19 cellular contexts compared by ENCODE assay signal in genomic region chr3:4899654-4900236, GRCh38.
DNase-seq lines count a peak whose midpoint lies in the region; ATAC-seq and TF ChIP-seq lines count a peak whose summit lies in the region.
"Had no signal": no experiment of that assay in that cellular context is flagged by ENCODE, and none has a peak within 500 bp of the region (broad histone marks: within the 10 kb centered on the region; RNA-seq: fewer than 3 reads in every experiment).

No MANE protein-coding gene starts in this region.

- H3K4me1 ChIP-seq in Peyer's patch, result peaks cover 0 to 18% (median 2%) of the 10 kb centered on the region in 4 donors
- H3K4me1 ChIP-seq in prostate gland (replicated peaks), result no peaks in the 10 kb centered on the region

- no peaks in the 10 kb centered on the region for H3K36me3 ChIP-seq in Peyer's patch
- no peaks in the 10 kb centered on the region for H3K36me3 ChIP-seq in prostate gland

- H3K27me3 ChIP-seq in Peyer's patch (no peaks in the 10 kb centered on the region), prostate gland (replicated peaks; ENCODE audit: insufficient read depth) (no peaks in the 10 kb centered on the region), dorsolateral prefrontal cortex (no peaks in the 10 kb centered on the region)

- H3K9me3 ChIP-seq in Peyer's patch (no peaks in the 10 kb centered on the region), prostate gland (no peaks in the 10 kb centered on the region)

- DNase-seq in activated CD4-positive, CD25-positive, alpha-beta regulatory T cell (lab: John Stamatoyannopoulos, UW), result no peak
- DNase-seq in Peyer's patch, result peak in 2 of 3 donors; percentile 53 to 78
- DNase-seq in epithelial cell of esophagus (ENCODE audit: low read depth), result peak; percentile 17
- DNase-seq in prostate gland (ENCODE audit: low spot score), result no peak
- no peak for DNase-seq in dorsolateral prefrontal cortex
- DNase-seq: CD8-positive, alpha-beta T cell; effector CD8-positive, alpha-beta T cell; foreskin fibroblast; HCEC 1CT; mammary epithelial cell; MV-4-11; NCI-H2107; NCI-H748 treated with DMSO at 0.1 percent for 48 hours; SW 1271 had no signal

- no peak for TF ChIP-seq POLR2A in Peyer's patch (IDR thresholded peaks at IDR 0.05)
- no peak for TF ChIP-seq POLR2A in prostate gland (IDR thresholded peaks at IDR 0.05)

- H3K27ac ChIP-seq in Peyer's patch (peak overlapping the region in 3 of 4 donors; percentile 29 to 80 (median 48)), prostate gland (peak overlapping the region; percentile 45 to 48), dorsolateral prefrontal cortex (peak overlapping the region in 14 of 59 donors; percentile 6 to 80 (median 34))

- WGBS in prostate gland, result 52% methylated on average over 9 of the region's 9 CpGs

- intact Hi-C loops in prostate gland (cut with DNase I) (loop anchor here (5.0 kb wide), 1 partner anchor 88 kb away; no protein-coding TSS in a partner anchor), dorsolateral prefrontal cortex (cut with DNase I) (no loop called here)

- peak; percentile 11 to 21 for ATAC-seq in activated CD4-positive, CD25-positive, alpha-beta regulatory T cell treated with anti-CD3 and anti-CD28 coated beads, Interleukin-2, amount 50 U/mL, for 24 hours
- ATAC-seq in HG02623 (IDR thresholded peaks at IDR 0.05; ENCODE audit: unreplicated experiment) (no peak), HG02938 (IDR thresholded peaks at IDR 0.05; ENCODE audit: unreplicated experiment) (no peak)
- ATAC-seq: CD8-positive, alpha-beta T cell; HepG2 had no signal

- no peak overlapping the region for H3K4me3 ChIP-seq in Peyer's patch
- no peak overlapping the region for H3K4me3 ChIP-seq in epithelial cell of esophagus (ENCODE audit: low read length)
- no peak overlapping the region for H3K4me3 ChIP-seq in prostate gland
- no peak overlapping the region for H3K4me3 ChIP-seq in dorsolateral prefrontal cortex
- H3K4me3 ChIP-seq: skin epidermis had no signal

- no peak for TF ChIP-seq CTCF in Peyer's patch (IDR thresholded peaks at IDR 0.05)
- TF ChIP-seq CTCF in epithelial cell of esophagus (IDR thresholded peaks at IDR 0.05; ENCODE audit: insufficient read depth, low read depth, low read length, missing control alignments), result no peak
- no peak for TF ChIP-seq CTCF in prostate gland (IDR thresholded peaks at IDR 0.05)
- no peak for TF ChIP-seq CTCF in dorsolateral prefrontal cortex (IDR thresholded peaks at IDR 0.05 in 54 of 56, conservative IDR thresholded peaks at IDR 0.05 in 2 of 56; ENCODE audit: low read depth in 1 of 56, partially characterized antibody in 56 of 56)

Comparison
In these comparisons a context has a peak if more than half of its experiments do, and no peak if none do; other contexts are left out.
1. ATAC-seq: peak in activated CD4-positive, CD25-positive, alpha-beta regulatory T cell treated with anti-CD3 and anti-CD28 coated beads, Interleukin-2, amount 50 U/mL, for 24 hours (2 of 2); none in HG02623 (single experiment) and HG02938 (single experiment).
2. DNase-seq: peak in Peyer's patch (2 of 3) and epithelial cell of esophagus (single experiment); none in activated CD4-positive, CD25-positive, alpha-beta regulatory T cell (0 of 4), prostate gland (single experiment) and dorsolateral prefrontal cortex (0 of 10).